ENCODE assay signal across 9 cellular contexts in genomic region chr17:16525556-16525955, GRCh38. TPM values are rescaled to one million over a fixed set of nuclear protein-coding genes. Genes with fewer than 3 reads are reported as not detected.
DNase-seq lines count a peak whose midpoint lies in the region; TF ChIP-seq lines count a peak whose summit lies in the region.
"Not testable (repeated sequence)": the region's sequence is repeated elsewhere in the genome, so short reads cannot be mapped to it uniquely, and the experiment has no call there.
"Had no signal": no experiment of that assay in that cellular context is flagged by ENCODE, and none has a peak within 500 bp of the region (broad histone marks: within the 10 kb centered on the region; RNA-seq: fewer than 3 reads in every experiment).

No MANE protein-coding gene starts in this region.

- peaks cover 37% of the 10 kb centered on the region for H3K27me3 ChIP-seq in GM23248 (replicated peaks; ENCODE audit: insufficient read depth)
- peaks cover 0 to 14% (median 0%) of the 10 kb centered on the region in 4 donors for H3K27me3 ChIP-seq in esophagus muscularis mucosa

- H3K4me1 ChIP-seq in GM23248 (ENCODE audit: insufficient read depth), result peaks cover 17% of the 10 kb centered on the region
- H3K4me1 ChIP-seq in esophagus muscularis mucosa, result not testable (repeated sequence)

- TF ChIP-seq EP300 in esophagus muscularis mucosa (IDR thresholded peaks at IDR 0.05), result not testable (repeated sequence)

- not testable (repeated sequence) for H2AFZ ChIP-seq in GM23248

- H3K27ac ChIP-seq in 22Rv1; GM23248; esophagus muscularis mucosa (replicated peaks in 1 of 4): not testable (repeated sequence)

- intact Hi-C loops in esophagus muscularis mucosa (cut with DNase I), result not testable (repeated sequence)

- not testable (repeated sequence) for H3K9ac ChIP-seq in GM23248

- TF ChIP-seq POLR2A in esophagus muscularis mucosa (IDR thresholded peaks at IDR 0.05; ENCODE audit: low read depth), result not testable (repeated sequence)

- not testable (repeated sequence) for H3K9me3 ChIP-seq in GM23248 (ENCODE audit: low read depth); esophagus muscularis mucosa

- H3K9me2 ChIP-seq in GM23248 (ENCODE audit: insufficient read depth), result not testable (repeated sequence)

- DNase-seq in GM23248 (peak; percentile 34), NCI-H82 (lab: John Stamatoyannopoulos, UW) (peak; percentile 26), cardiac fibroblast (ENCODE audit: low read depth in 2 of 2) (peak in 1 of 2 donors; percentile 14), esophagus muscularis mucosa (ENCODE audit: extremely low spot score) (peak; percentile 31), iris pigment epithelial cell (ENCODE audit: low read depth) (peak; percentile 31)
- not testable (repeated sequence) for DNase-seq in retinal pigment epithelial cell (ENCODE audit: low read depth)

- not testable (repeated sequence) for H3K36me3 ChIP-seq in GM23248 (ENCODE audit: low read depth); esophagus muscularis mucosa

- H3K4me3 ChIP-seq in GM23248; WI38 (ENCODE audit: low read depth, low read length); cardiac fibroblast (replicated peaks in 1 of 2; ENCODE audit: low read depth in 2 of 2, low read length in 2 of 2); esophagus muscularis mucosa; retinal pigment epithelial cell (ENCODE audit: low read length): not testable (repeated sequence)

- H3K4me2 ChIP-seq in GM23248 (ENCODE audit: unreplicated experiment), result peak overlapping the region; percentile 16

- not testable (repeated sequence) for H4K20me1 ChIP-seq in GM23248 (ENCODE audit: insufficient read depth)

- 0 out of 2 replicates have a peak, but pooled peaks have one; percentile 10 for TF ChIP-seq CTCF in 22Rv1 (IDR thresholded peaks at IDR 0.05)
- TF ChIP-seq CTCF in WI38 (IDR thresholded peaks at IDR 0.05; ENCODE audit: low read depth, low read length), result peak; percentile 10; the same call in 1 of the 2 replicates
- peak; percentile 5 for TF ChIP-seq CTCF in cardiac fibroblast (IDR thresholded peaks at IDR 0.05; ENCODE audit: low read depth, low read length)
- not testable (repeated sequence) for TF ChIP-seq CTCF in esophagus muscularis mucosa (IDR thresholded peaks at IDR 0.05)
- TF ChIP-seq CTCF in retinal pigment epithelial cell (conservative IDR thresholded peaks at IDR 0.05; ENCODE audit: low read depth, low read length), result peak; percentile 30

- peaks cover 12% of the 10 kb centered on the region for H3F3A ChIP-seq in GM23248 (ENCODE audit: insufficient read depth)

- in situ Hi-C loops in GM23248 (cut with MboI), result not testable (repeated sequence)

- WGBS in GM23248 (ENCODE audit: low coverage in 1 of 2, low lambda C conversion rate in 2 of 2, missing lambda C conversion rate in 2 of 2), 2 experiments, result 84 to 85% methylated on average over 6 of the region's 6 CpGs
- whole genome bisulfite sequencing in esophagus muscularis mucosa, result 96% methylated on average over 6 of the region's 6 CpGs

- H3K79me2 ChIP-seq in GM23248 (ENCODE audit: insufficient read depth), result not testable (repeated sequence)

RNA-seq across cellular contexts. Expression of gene LRRC75A, which starts 33.6 kb away (rescaled TPM):
- total RNA-seq in GM23248 (2014; rRNA removed; shearing (Covaris generic)), result 0.13 and 0.22 TPM in 2 replicates
- polyA plus RNA-seq in GM23248 (2016; fragmentation: Nextera tagmentation; extraction: Ambion mirVana), result 0.15 and 0.54 TPM in 2 replicates
- 1 to 10 TPM in 2 of 4 donors, under 1 TPM in 2; 0.83 to 3.5 (median 2.0) TPM for total RNA-seq in esophagus muscularis mucosa

RNA-seq across cellular contexts. Expression of gene ZNF287, which starts 43.4 kb away (rescaled TPM):
- total RNA-seq in GM23248 (2014; rRNA removed; shearing (Covaris generic)), result 11.7 and 14.3 TPM in 2 replicates
- 12.5 and 15.1 TPM in 2 replicates for polyA plus RNA-seq in GM23248 (2016; fragmentation: Nextera tagmentation; extraction: Ambion mirVana)
- total RNA-seq in esophagus muscularis mucosa, result 10 to 100 TPM in 1 of 4 donors, 1 to 10 TPM in 3; 5.0 to 12.0 (median 7.1) TPM
- total RNA-seq: Calu3 had no signal
